ENCODE assay signal across 1 cellular context in genomic region chr7:372939-373791, GRCh38.
TF ChIP-seq lines count a peak whose summit lies in the region.

No MANE protein-coding gene starts in this region.

TF ChIP-seq in SK-N-SH, 30 proteins besides CTCF, POLR2A, EP300 and RAD21 (continued from another document):
- TF ChIP-seq ZBTB33 (IDR thresholded peaks at IDR 0.05; ENCODE audit: borderline replicate concordance, low read depth) (no peak), USF2 (IDR thresholded peaks at IDR 0.05; ENCODE audit: borderline replicate concordance, low read depth, low read length) (no peak), MAX (IDR thresholded peaks at IDR 0.05; ENCODE audit: low read depth) (no peak), YY1 (IDR thresholded peaks at IDR 0.05; ENCODE audit: low read depth) (no peak), TAF1 (IDR thresholded peaks at IDR 0.05; ENCODE audit: borderline replicate concordance, low read depth, low read length) (no peak), FOXJ3 (CRISPR knock-in tag; IDR thresholded peaks at IDR 0.05) (no peak), RXRA (IDR thresholded peaks at IDR 0.05; ENCODE audit: borderline replicate concordance, low read depth) (no peak), JUND (IDR thresholded peaks at IDR 0.05) (no peak), TCF12 (IDR thresholded peaks at IDR 0.05) (no peak), POLR2AphosphoS5 (IDR thresholded peaks at IDR 0.05; ENCODE audit: low read depth, low read length) (no peak), NFIC (IDR thresholded peaks at IDR 0.05; ENCODE audit: borderline replicate concordance) (no peak)
TF ChIP-seq in SK-N-SH: peak in this region for 0.
